ENCODE assay signal across 9 cellular contexts in genomic region chr11:133911169-133911568, GRCh38. TPM values are rescaled to one million over a fixed set of nuclear protein-coding genes. Genes with fewer than 3 reads are reported as not detected.
DNase-seq lines count a peak whose midpoint lies in the region; ATAC-seq and TF ChIP-seq lines count a peak whose summit lies in the region.
"Had no signal": no experiment of that assay in that cellular context is flagged by ENCODE, and none has a peak within 500 bp of the region (broad histone marks: within the 10 kb centered on the region; RNA-seq: fewer than 3 reads in every experiment).

No MANE protein-coding gene starts in this region.

- no peak overlapping the region for H3K4me3 ChIP-seq in BE2C (ENCODE audit: low read depth, low read length)
- no peak overlapping the region for H3K4me3 ChIP-seq in choroid plexus epithelial cell (ENCODE audit: low read depth, low read length)

- no peaks in the 10 kb centered on the region for H3K9me3 ChIP-seq in BE2C

- peaks cover 95% of the 10 kb centered on the region for H3K36me3 ChIP-seq in BE2C

- DNase-seq in BE2C (no peak), choroid plexus epithelial cell (ENCODE audit: low read depth) (no peak), anterior cingulate cortex (lab: John Stamatoyannopoulos, UW) (no peak), CD1c-positive myeloid dendritic cell (ENCODE audit: extremely low spot score) (no peak), islet precursor cell (no peak)
- DNase-seq in stimulated activated CD4-positive, alpha-beta T cell treated with anti-CD3 and anti-CD28 coated beads, Interleukin-12 subunit alpha, Interleukin-12 subunit beta, amount 100 ng/mL, for 4 hours, result no peak
- DNase-seq: NCI-H2171 treated with DMSO at 0.1 percent for 48 hours had no signal

- peak; percentile 43 for TF ChIP-seq CTCF in BE2C (IDR thresholded peaks at IDR 0.05; ENCODE audit: low read depth, low read length)
- TF ChIP-seq CTCF in LNCAP (IDR thresholded peaks at IDR 0.05), result 0 out of 2 replicates have a peak, but pooled peaks have one; percentile 16
- TF ChIP-seq CTCF in choroid plexus epithelial cell (conservative IDR thresholded peaks at IDR 0.05; ENCODE audit: low read depth, low read length), result peak; percentile 3

- H3K27me3 ChIP-seq in BE2C, result no peaks in the 10 kb centered on the region

- peak; percentile 74 for ATAC-seq in GM18867 (IDR thresholded peaks at IDR 0.05; ENCODE audit: unreplicated experiment)

- H3K4me1 ChIP-seq in BE2C, result no peaks in the 10 kb centered on the region

RNA-seq across cellular contexts. Expression of gene IGSF9B, which starts 45.6 kb away (rescaled TPM):
- 112 TPM for polyA plus RNA-seq in BE2C (2012; ENCODE audit: insufficient read depth, insufficient read length, low read depth)
